8 cellular contexts compared by ENCODE assay signal in the genomic region with DNA sequence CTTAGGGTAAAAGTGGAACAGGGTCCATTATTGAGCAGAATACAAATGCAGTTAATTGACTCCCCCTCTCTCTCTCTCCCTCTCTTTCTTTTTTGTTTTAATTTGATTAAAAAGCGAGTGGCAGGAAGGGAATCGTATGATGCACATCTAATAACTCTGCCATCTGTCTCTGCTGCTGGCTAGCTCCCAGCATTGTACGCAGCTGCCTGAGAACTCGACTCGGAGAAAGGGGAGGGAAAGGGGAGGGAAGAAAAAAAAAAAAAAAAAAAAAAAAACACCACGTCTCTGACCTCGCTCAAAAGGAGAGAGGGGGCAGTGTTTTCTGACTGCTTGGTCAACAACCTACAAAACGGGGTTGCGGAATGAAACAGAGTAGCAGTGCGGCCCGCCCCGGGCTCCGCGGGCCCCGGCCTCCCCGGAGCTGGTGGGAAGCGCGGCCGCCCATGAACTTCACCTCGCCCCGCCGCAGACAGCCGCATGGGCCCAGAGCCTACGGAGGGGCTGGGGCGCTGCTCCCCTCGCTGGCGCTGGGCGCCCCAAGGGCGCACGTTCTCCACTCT.
DNase-seq lines count a peak whose midpoint lies in the region; ATAC-seq and TF ChIP-seq lines count a peak whose summit lies in the region.

No MANE protein-coding gene starts in this region.

- TF ChIP-seq CTCF in left ventricle myocardium inferior (IDR thresholded peaks at IDR 0.05; ENCODE audit: borderline replicate concordance) (peak; percentile 34), parathyroid adenoma (IDR thresholded peaks at IDR 0.05) (peak; percentile 21)

- DNase-seq in CD1c-positive myeloid dendritic cell (ENCODE audit: extremely low spot score) (peak; percentile 56), NCI-H2227 treated with DMSO at 0.1 percent for 48 hours (lab: John Stamatoyannopoulos, UW) (peak; percentile 70), left ventricle myocardium inferior (peak; percentile 87)
- DNase-seq in activated CD4-positive, CD25-positive, alpha-beta regulatory T cell treated with anti-CD3 and anti-CD28 coated beads, Interleukin-2, amount 50 U/mL, for 72 hours, result no peak

- ATAC-seq in HG03135 (IDR thresholded peaks at IDR 0.05; ENCODE audit: unreplicated experiment), result peak; percentile 54

- peak overlapping the region; percentile 97 for H3K27ac ChIP-seq in angular gyrus (ENCODE audit: low read depth, low read length)
- peak overlapping the region; percentile 98 for H3K27ac ChIP-seq in left ventricle myocardium inferior (replicated peaks)
- H3K27ac ChIP-seq in parathyroid adenoma, result peak overlapping the region; percentile 54

- no peaks in the 10 kb centered on the region for H3K79me2 ChIP-seq in parathyroid adenoma

- in situ Hi-C loops in GM18951 (cut with MboI; ENCODE audit: low sequenced_read_pairs, unreplicated experiment), result no loop called here

- H3K4me1 ChIP-seq in left ventricle myocardium inferior, result peaks cover 63% of the 10 kb centered on the region
- peaks cover 4% of the 10 kb centered on the region for H3K4me1 ChIP-seq in parathyroid adenoma

- H3K4me3 ChIP-seq in left ventricle myocardium inferior, result peak overlapping the region; percentile 76
- H3K4me3 ChIP-seq in parathyroid adenoma (ENCODE audit: low read depth, low read length), result peak overlapping the region; percentile 64

- no peaks in the 10 kb centered on the region for H3K36me3 ChIP-seq in left ventricle myocardium inferior
- no peaks in the 10 kb centered on the region for H3K36me3 ChIP-seq in parathyroid adenoma (ENCODE audit: control insufficient read depth, insufficient read depth, low read length)

- peak overlapping the region; percentile 77 for H3K4me2 ChIP-seq in parathyroid adenoma (ENCODE audit: low read length)

- H3K9me3 ChIP-seq in left ventricle myocardium inferior (replicated peaks), result no peaks in the 10 kb centered on the region
- H3K9me3 ChIP-seq in parathyroid adenoma (ENCODE audit: control insufficient read depth, low read length), result no peaks in the 10 kb centered on the region

- no peaks in the 10 kb centered on the region for H3K27me3 ChIP-seq in left ventricle myocardium inferior (ENCODE audit: low read depth)
- H3K27me3 ChIP-seq in parathyroid adenoma (ENCODE audit: control insufficient read depth, insufficient read depth, low read length), result no peaks in the 10 kb centered on the region

- intact Hi-C loops in left ventricle myocardium inferior (cut with micrococcal nuclease), result loop anchor here (5.0 kb wide), 1 partner anchor 1255 kb away; no protein-coding TSS in a partner anchor

- no peak overlapping the region for H3K9ac ChIP-seq in parathyroid adenoma

- peak; percentile 83 for TF ChIP-seq POLR2A in GM18951 (IDR thresholded peaks at IDR 0.05; ENCODE audit: extremely low read depth, insufficient read depth, insufficient read length)

- H2AFZ ChIP-seq in parathyroid adenoma, result peak overlapping the region; percentile 67
